1 cellular context compared by ENCODE assay signal in genomic region chr16:49775581-49775980, GRCh38.
TF ChIP-seq lines count a peak whose summit lies in the region.

No MANE protein-coding gene starts in this region.

TF ChIP-seq in GM23338, 12 proteins besides CTCF, POLR2A, EP300 and RAD21 (continued from another document):
- TF ChIP-seq REST (IDR thresholded peaks at IDR 0.05; ENCODE audit: unreplicated experiment) (no peak), STAT1 (IDR thresholded peaks at IDR 0.05; ENCODE audit: unreplicated experiment) (no peak), EZH2phosphoT487 (IDR thresholded peaks at IDR 0.05; ENCODE audit: unreplicated experiment) (no peak), ZNF462 (CRISPR knock-in tag; IDR thresholded peaks at IDR 0.05) (no peak)
TF ChIP-seq in GM23338: peak in this region for 0.
